8 cellular contexts compared by ENCODE assay signal in the genomic region with DNA sequence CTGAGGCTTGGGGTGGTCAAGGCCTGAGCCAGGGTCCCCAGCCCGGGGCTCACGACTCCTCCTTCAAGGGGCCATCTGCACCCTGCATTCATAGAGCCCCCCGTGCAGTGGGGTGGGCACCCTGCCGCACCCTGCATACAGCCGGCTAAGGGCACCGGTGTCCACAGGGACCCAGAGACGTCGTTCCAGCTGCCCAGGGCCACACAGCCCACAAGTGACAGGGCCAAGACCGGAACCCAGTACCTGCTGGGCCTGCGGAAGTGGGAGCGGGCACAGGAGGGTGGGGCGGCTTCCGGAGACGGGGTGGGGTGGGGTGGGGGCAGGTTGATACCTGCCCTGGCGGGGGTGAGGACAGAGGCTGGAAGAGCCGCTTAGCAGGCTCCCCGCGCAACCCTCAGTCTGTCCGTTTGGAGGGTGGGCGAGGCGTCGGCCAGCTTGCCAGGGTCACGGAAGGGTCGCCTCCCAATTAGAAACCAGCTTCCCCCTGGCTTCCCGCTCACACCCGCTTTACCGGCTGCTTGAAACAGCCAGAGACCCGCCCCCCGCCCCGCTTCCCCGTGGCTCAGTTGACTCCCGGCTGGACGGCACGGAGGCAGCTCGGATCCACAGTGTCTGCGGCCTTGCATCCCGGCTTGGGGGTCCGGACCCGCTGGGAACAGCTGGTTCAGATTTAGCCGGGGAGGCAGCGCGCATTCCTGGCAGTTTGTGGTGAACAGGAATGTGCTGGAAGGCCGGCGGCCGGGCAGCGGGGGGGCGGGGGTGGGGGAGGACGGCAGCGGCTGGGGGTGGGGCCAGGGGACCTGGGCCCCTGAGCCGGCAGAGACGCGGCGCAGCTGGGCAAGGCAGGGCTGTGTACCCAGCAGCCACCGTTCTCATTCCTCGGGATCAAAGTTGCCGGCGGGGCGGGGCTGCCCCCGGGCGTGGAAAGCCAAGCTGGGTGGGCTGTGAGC. TPM values are rescaled to one million over a fixed set of nuclear protein-coding genes. Genes with fewer than 3 reads are reported as not detected.
A peak's percentile ranks its signal among the peaks of the same experiment; 100 is the strongest.
DNase-seq lines count a peak whose midpoint lies in the region; TF ChIP-seq lines count a peak whose summit lies in the region.

No MANE protein-coding gene starts in this region.

- H3K27ac ChIP-seq in spleen, result peak overlapping the region; percentile 90 to 98 (median 96)

- DNase-seq in DMS53 (lab: John Stamatoyannopoulos, UW) (peak; percentile 86), HFFc6 (peak; percentile 92), SW480 (ENCODE audit: low spot score) (peak; percentile 82), MCF 10A (ENCODE audit: unreplicated experiment) (peak; percentile 80), immature natural killer cell (peak; percentile 45 to 48 (median 46)), spleen (peak; percentile 95), amygdala (lab: John Stamatoyannopoulos, UW) (no peak), occipital lobe (lab: John Stamatoyannopoulos, UW) (no peak)

- peaks cover 0 to 36% (median 24%) of the 10 kb centered on the region in 6 donors for H3K36me3 ChIP-seq in spleen

- peaks cover 19 to 87% (median 49%) of the 10 kb centered on the region in 6 donors for H3K4me1 ChIP-seq in spleen

- H3K4me3 Mint-ChIP-seq in HFFc6, result peak overlapping the region; percentile 97
- peak overlapping the region; percentile 86 for H3K4me3 Mint-ChIP-seq in MCF 10A (ENCODE audit: unreplicated experiment)
- peak overlapping the region; percentile 86 to 96 (median 94) for H3K4me3 Mint-ChIP-seq in immature natural killer cell

- no peak for TF ChIP-seq POLR2A in spleen (IDR thresholded peaks at IDR 0.05)

- CTCF ChIA-PET in MCF 10A (lab: Yijun Ruan, JAX), result interaction anchor here (0.6 to 1.3 kb wide), 4 partner anchors 10 to 213 kb away, joined by 3 to 5 read pairs (median 3); a partner anchor contains a TSS

- peak overlapping the region; percentile 71 to 98 (median 92) for H3K4me3 ChIP-seq in spleen

- peaks cover 0 to 21% (median 11%) of the 10 kb centered on the region in 7 donors for H3K27me3 ChIP-seq in spleen (replicated peaks in 1 of 7)

- H3K36me3 Mint-ChIP-seq in HFFc6 (ENCODE audit: low read depth), result peaks cover 6% of the 10 kb centered on the region
- H3K36me3 Mint-ChIP-seq in MCF 10A (ENCODE audit: insufficient read depth, unreplicated experiment), result peaks cover 41% of the 10 kb centered on the region
- H3K36me3 Mint-ChIP-seq in immature natural killer cell, result peaks cover under 1 to 5% (median 4%) of the 10 kb centered on the region in 3 donors

- peak overlapping the region; percentile 77 for H3K27ac Mint-ChIP-seq in HFFc6
- peak overlapping the region; percentile 66 for H3K27ac Mint-ChIP-seq in MCF 10A (ENCODE audit: low read depth, unreplicated experiment)
- peak overlapping the region; percentile 69 to 94 (median 85) for H3K27ac Mint-ChIP-seq in immature natural killer cell

- no peak for TF ChIP-seq CTCF in HFFc6 (IDR thresholded peaks at IDR 0.05)
- TF ChIP-seq CTCF in MCF 10A (IDR thresholded peaks at IDR 0.05; ENCODE audit: unreplicated experiment), result no peak
- TF ChIP-seq CTCF in spleen (IDR thresholded peaks at IDR 0.05 in 8 of 11, conservative IDR thresholded peaks at IDR 0.05 in 3 of 11), result no peak

- BruUV-seq in MCF 10A (replicated peaks; lab: Mats Ljungman, UMichigan), result no TSS peak

- intact Hi-C loops in MCF 10A (cut with micrococcal nuclease) (no loop called here), spleen (cut with DNase I; ENCODE audit: low total_unique reads) (loop anchor here (10.0 kb wide), 1 partner anchor 47 kb away; no protein-coding TSS in a partner anchor)

- H3K9me3 Mint-ChIP-seq in HFFc6, result no peaks in the 10 kb centered on the region
- no peaks in the 10 kb centered on the region for H3K9me3 Mint-ChIP-seq in MCF 10A (ENCODE audit: unreplicated experiment)
- H3K9me3 Mint-ChIP-seq in immature natural killer cell, result no peaks in the 10 kb centered on the region

- H3K9me3 ChIP-seq in spleen, result no peaks in the 10 kb centered on the region

- H3K4me1 Mint-ChIP-seq in HFFc6 (ENCODE audit: low read depth) (peaks cover 18% of the 10 kb centered on the region), MCF 10A (ENCODE audit: insufficient read depth, unreplicated experiment) (peaks cover 12% of the 10 kb centered on the region), immature natural killer cell (peaks cover 23 to 25% of the 10 kb centered on the region in 2 donors)

- 0 to 2% (median 1%) methylated on average over 5 to 60 of the region's 60 CpGs for WGBS in spleen, 5 donors

- H3K27me3 Mint-ChIP-seq in HFFc6 (ENCODE audit: insufficient read depth) (peaks cover 9% of the 10 kb centered on the region; the same call in 1 of the 2 replicates), MCF 10A (ENCODE audit: insufficient read depth, unreplicated experiment) (no peaks in the 10 kb centered on the region), immature natural killer cell (ENCODE audit: low read depth in 3 of 3) (peaks cover 7 to 16% (median 11%) of the 10 kb centered on the region in 3 donors)

- POLR2A ChIA-PET in MCF 10A (lab: Yijun Ruan, JAX), result interaction anchor here (0.5 to 5.8 kb wide), 18 partner anchors 9 to 317 kb away, joined by 3 to 97 read pairs (median 10); a partner anchor contains a TSS

RNA-seq across cellular contexts. Expression of a gene that starts 1.8 kb away (rescaled TPM):
- total RNA-seq in HFFc6 (2021; fragmentation: NEBNext Ultra II Directional; extraction: Animal tissue kit (Norgen Biotek cat#: 25700)), result 100 to 1,000 TPM; 483 to 579 (median 507) TPM
- total RNA-seq in MCF 10A (2022), result 112 and 166 TPM in 2 replicates
- polyA plus RNA-seq in immature natural killer cell, result 100 to 1,000 TPM; 227 to 382 (median 255) TPM
- total RNA-seq in spleen, result 100 to 1,000 TPM; 102 to 296 (median 233) TPM
- polyA plus RNA-seq in spleen, result 100 to 1,000 TPM; 126 to 147 (median 140) TPM
- 9.5 TPM for total RNA-seq in occipital lobe

RNA-seq across cellular contexts. Expression of a gene that starts 6.9 kb away (rescaled TPM):
- not detected for total RNA-seq in HFFc6 (2021; fragmentation: NEBNext Ultra II Directional; extraction: Animal tissue kit (Norgen Biotek cat#: 25700))
- total RNA-seq in MCF 10A (2022) (not detected in 2 replicates), spleen (not detected), occipital lobe (not detected)
- polyA plus RNA-seq in immature natural killer cell (not detected), spleen (not detected)

RNA-seq across cellular contexts. Expression of a gene that starts 7.3 kb away (rescaled TPM):
- 100 to 1,000 TPM; 127 to 164 (median 149) TPM for total RNA-seq in HFFc6 (2021; fragmentation: NEBNext Ultra II Directional; extraction: Animal tissue kit (Norgen Biotek cat#: 25700))
- total RNA-seq in MCF 10A (2022) (130 and 146 TPM in 2 replicates), spleen (100 to 1,000 TPM; 187 to 275 (median 240) TPM), occipital lobe (33.8 TPM)
- polyA plus RNA-seq in immature natural killer cell (100 to 1,000 TPM in 1 of 3 donors, 10 to 100 TPM in 2; 45.6 to 102 (median 61.1) TPM), spleen (100 to 1,000 TPM; 172 to 560 (median 460) TPM)

RNA-seq across cellular contexts. Expression of a gene that starts 11.7 kb away (rescaled TPM):
- 1 to 10 TPM; 4.6 to 8.1 (median 6.6) TPM for total RNA-seq in HFFc6 (2021; fragmentation: NEBNext Ultra II Directional; extraction: Animal tissue kit (Norgen Biotek cat#: 25700))
- 10.3 and 18.2 TPM in 2 replicates for total RNA-seq in MCF 10A (2022)
- polyA plus RNA-seq in immature natural killer cell, result 10 to 100 TPM in 1 of 3 donors, 1 to 10 TPM in 2; 4.5 to 13.3 (median 5.2) TPM
- total RNA-seq in spleen, result 100 to 1,000 TPM in 3 of 7 donors, 10 to 100 TPM in 4; 64.6 to 162 (median 94.7) TPM
- 100 to 1,000 TPM in 2 of 3 donors, 10 to 100 TPM in 1; 67.5 to 197 (median 152) TPM for polyA plus RNA-seq in spleen
- 0.78 TPM for total RNA-seq in occipital lobe

RNA-seq across cellular contexts. Expression of a gene that starts 28.0 kb away (rescaled TPM):
- total RNA-seq in HFFc6 (2021; fragmentation: NEBNext Ultra II Directional; extraction: Animal tissue kit (Norgen Biotek cat#: 25700)), result under 1 TPM; 0.34 to 0.66 (median 0.41) TPM
- total RNA-seq in MCF 10A (2022) (not detected in 2 replicates), spleen (under 1 TPM in 2 of 7 donors, not detected in 5; 0.07 to 0.11 TPM), occipital lobe (not detected)
- polyA plus RNA-seq in immature natural killer cell (not detected), spleen (not detected)

Comparison
In these comparisons a context has a peak if more than half of its experiments do, and no peak if none do; other contexts are left out.
1. DNase-seq: peak in DMS53 (single experiment), HFFc6 (single experiment), SW480 (single experiment), MCF 10A (single experiment), immature natural killer cell (3 of 3) and spleen (single experiment); none in amygdala (0 of 56) and occipital lobe (single experiment).
2. Peak in every context shown above with its lines, with median percentiles within 50 percentile points of each other: H3K27ac Mint-ChIP-seq and H3K4me3 Mint-ChIP-seq.